ENCODE assay signal across 8 cellular contexts in genomic region chr1:88973520-88974137, GRCh38. TPM values are rescaled to one million over a fixed set of nuclear protein-coding genes. Genes with fewer than 3 reads are reported as not detected.
DNase-seq lines count a peak whose midpoint lies in the region; FAIRE-seq and TF ChIP-seq lines count a peak whose summit lies in the region.

No MANE protein-coding gene starts in this region.

- TF ChIP-seq CTCF in Peyer's patch (IDR thresholded peaks at IDR 0.05) (peak; percentile 20 to 78 (median 66)), esophagus squamous epithelium (IDR thresholded peaks at IDR 0.05) (peak in 5 of 6 experiments; percentile 44 to 65 (median 56))

- peaks cover 0 to 5% (median 0%) of the 10 kb centered on the region in 3 donors for H3K36me3 ChIP-seq in Peyer's patch
- peaks cover 0 to 26% (median 0%) of the 10 kb centered on the region in 3 donors for H3K36me3 ChIP-seq in esophagus squamous epithelium
- no peaks in the 10 kb centered on the region for H3K36me3 ChIP-seq in H7 (replicated peaks; ENCODE audit: control insufficient read depth, insufficient read depth, low read length)
- peaks cover 5% of the 10 kb centered on the region for H3K36me3 ChIP-seq in effector memory CD4-positive, alpha-beta T cell (ENCODE audit: control insufficient read depth, insufficient read depth, low read length)

- DNase-seq in COR-L47 (lab: John Stamatoyannopoulos, UW) (peak; percentile 20), GM19239 (ENCODE audit: insufficient read length, low spot score) (no peak), Peyer's patch (no peak), esophagus squamous epithelium (lab: John Stamatoyannopoulos, UW) (no peak), renal cortical epithelial cell (ENCODE audit: low read depth) (peak; percentile 66), H7 (no peak), cortex of kidney (lab: John Stamatoyannopoulos, UW) (no peak)
- DNase-seq in effector memory CD4-positive, alpha-beta T cell: no peak

- WGBS in esophagus squamous epithelium, 2 donors: 25 to 35% methylated on average over 2 of the region's 2 CpGs

- TF ChIP-seq POLR2A in Peyer's patch (IDR thresholded peaks at IDR 0.05) (no peak), esophagus squamous epithelium (IDR thresholded peaks at IDR 0.05) (no peak)

- H3K4me1 ChIP-seq in Peyer's patch: no peaks in the 10 kb centered on the region
- peaks cover 0 to 15% (median 0%) of the 10 kb centered on the region in 3 donors for H3K4me1 ChIP-seq in esophagus squamous epithelium
- no peaks in the 10 kb centered on the region for H3K4me1 ChIP-seq in effector memory CD4-positive, alpha-beta T cell (ENCODE audit: control insufficient read depth, insufficient read depth, low read length, poor library complexity, severe bottlenecking)

- H3K27ac ChIP-seq in Peyer's patch: no peak overlapping the region
- no peak overlapping the region for H3K27ac ChIP-seq in esophagus squamous epithelium
- no peak overlapping the region for H3K27ac ChIP-seq in effector memory CD4-positive, alpha-beta T cell (ENCODE audit: insufficient read depth, low read length, poor library complexity, severe bottlenecking)

- intact Hi-C loops in esophagus squamous epithelium (cut with DNase I): no loop called here

- no peaks in the 10 kb centered on the region for H3K9me3 ChIP-seq in Peyer's patch
- no peaks in the 10 kb centered on the region for H3K9me3 ChIP-seq in esophagus squamous epithelium
- H3K9me3 ChIP-seq in effector memory CD4-positive, alpha-beta T cell (ENCODE audit: control insufficient read depth, low read length): no peaks in the 10 kb centered on the region

- no peak overlapping the region for H3K4me3 ChIP-seq in Peyer's patch
- H3K4me3 ChIP-seq in esophagus squamous epithelium: no peak overlapping the region
- H3K4me3 ChIP-seq in H7 (ENCODE audit: insufficient read depth, low read depth, low read length): no peak overlapping the region
- no peak overlapping the region for H3K4me3 ChIP-seq in effector memory CD4-positive, alpha-beta T cell (ENCODE audit: insufficient read depth, low read depth, low read length, poor library complexity, severe bottlenecking)

- peak; percentile 76 for FAIRE-seq in GM19239 (lab: Jason Lieb, UNC)

- H3K27me3 ChIP-seq in Peyer's patch (no peaks in the 10 kb centered on the region), esophagus squamous epithelium (no peaks in the 10 kb centered on the region), H7 (ENCODE audit: control insufficient read depth, insufficient read depth, low read length) (no peaks in the 10 kb centered on the region)
- H3K27me3 ChIP-seq in effector memory CD4-positive, alpha-beta T cell (replicated peaks; ENCODE audit: control insufficient read depth, insufficient read depth, low read length, poor library complexity, severe bottlenecking): no peaks in the 10 kb centered on the region

RNA-seq across cellular contexts. Expression of gene KYAT3, which starts 18.8 kb away (rescaled TPM):
- total RNA-seq in Peyer's patch (10 to 100 TPM; 15.1 to 24.9 (median 20.9) TPM), esophagus squamous epithelium (10 to 100 TPM; 13.8 to 41.4 (median 33.0) TPM), renal cortical epithelial cell (31.0 and 54.4 TPM in 2 replicates)
- total RNA-seq in H7 (2014; rRNA removed; shearing (Covaris generic)): 33.7 and 45.9 TPM in 2 replicates

RNA-seq across cellular contexts. Expression of gene RBMXL1, which starts 18.8 kb away (rescaled TPM):
- total RNA-seq in Peyer's patch (10 to 100 TPM in 1 of 4 donors, 1 to 10 TPM in 3; 8.3 to 12.4 (median 8.8) TPM), esophagus squamous epithelium (10 to 100 TPM; 12.4 to 32.0 (median 16.8) TPM), renal cortical epithelial cell (12.5 and 16.2 TPM in 2 replicates)
- 10.7 and 12.2 TPM in 2 replicates for total RNA-seq in H7 (2014; rRNA removed; shearing (Covaris generic))

RNA-seq across cellular contexts. Expression of gene GBP3, which starts 49.0 kb away (rescaled TPM):
- 100 to 1,000 TPM in 2 of 4 donors, 10 to 100 TPM in 2; 47.0 to 180 (median 90.0) TPM for total RNA-seq in Peyer's patch
- 10 to 100 TPM in 3 of 4 donors, 1 to 10 TPM in 1; 9.6 to 16.7 (median 12.9) TPM for total RNA-seq in esophagus squamous epithelium
- 59.4 and 69.1 TPM in 2 replicates for total RNA-seq in renal cortical epithelial cell
- total RNA-seq in H7 (2014; rRNA removed; shearing (Covaris generic)): not detected in 2 replicates

Comparison
In these comparisons a context has a peak if more than half of its experiments do, and no peak if none do; other contexts are left out.
1. DNase-seq: peak in COR-L47 (single experiment) and renal cortical epithelial cell (single experiment); none in GM19239 (single experiment), Peyer's patch (0 of 3), esophagus squamous epithelium (single experiment), H7 (single experiment), cortex of kidney (single experiment) and effector memory CD4-positive, alpha-beta T cell (0 of 3).
2. RNA of gene GBP3, which starts 49.0 kb away (total RNA-seq): 47.0 to 180 TPM in Peyer's patch, 59.4 to 69.1 TPM in renal cortical epithelial cell and 9.6 to 16.7 TPM in esophagus squamous epithelium; not detected in H7; every median in the first group is over 10 times any median in the second.